Comparison of ENCODE assay signal across 3 cellular contexts in the genomic region with DNA sequence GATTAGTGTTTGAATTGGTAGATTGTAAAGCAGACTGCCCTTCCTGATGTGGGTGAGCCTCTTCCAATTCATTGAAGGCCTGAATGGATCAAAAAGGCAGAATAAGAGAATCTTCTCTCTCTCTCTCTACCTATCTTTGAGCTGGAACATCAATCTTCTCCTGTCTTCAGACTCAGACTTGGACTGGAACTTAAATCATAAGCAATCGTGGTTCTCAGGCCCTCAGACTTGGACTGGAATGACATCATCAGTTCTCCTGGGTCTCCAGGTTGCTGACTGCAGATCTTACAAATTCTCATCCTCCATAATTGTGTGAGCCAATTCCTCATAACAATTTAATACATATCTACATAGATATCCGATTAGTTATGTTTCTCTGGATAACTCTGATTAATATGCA.
TF ChIP-seq lines count a peak whose summit lies in the region.

No MANE protein-coding gene starts in this region.

TF ChIP-seq in HEK293, 187 proteins besides CTCF, POLR2A, EP300 and RAD21:
- TF ChIP-seq ZSCAN16 (tag by site-specific recombination; IDR thresholded peaks at IDR 0.05) (no peak), PATZ1 (tag by site-specific recombination; IDR thresholded peaks at IDR 0.05) (no peak), ATF2 (tag by site-specific recombination; IDR thresholded peaks at IDR 0.05; ENCODE audit: low read depth) (0 out of 2 replicates have a peak, but pooled peaks have one; percentile 29), ZNF416 (tag by site-specific recombination; IDR thresholded peaks at IDR 0.05) (no peak)

TF ChIP-seq in IMR-90, 13 proteins besides CTCF, POLR2A, EP300 and RAD21:
- TF ChIP-seq SMC3 (IDR thresholded peaks at IDR 0.05; ENCODE audit: low read depth, low read length) (no peak), CHD1 (IDR thresholded peaks at IDR 0.05; ENCODE audit: low read depth, low read length) (no peak), FOS (IDR thresholded peaks at IDR 0.05; ENCODE audit: low read depth, low read length) (no peak), MAZ (IDR thresholded peaks at IDR 0.05; ENCODE audit: borderline replicate concordance, low read depth, low read length) (no peak), CEBPB (IDR thresholded peaks at IDR 0.05; ENCODE audit: low read depth, low read length) (no peak), NFE2L2 (IDR thresholded peaks at IDR 0.05; ENCODE audit: low read depth, low read length) (no peak), USF2 (IDR thresholded peaks at IDR 0.05; ENCODE audit: low read depth, low read length) (no peak), MAFK (IDR thresholded peaks at IDR 0.05; ENCODE audit: low read depth, low read length) (no peak), MXI1 (IDR thresholded peaks at IDR 0.05; ENCODE audit: borderline replicate concordance, low read depth, low read length) (no peak)
- TF ChIP-seq, protein P1, sequence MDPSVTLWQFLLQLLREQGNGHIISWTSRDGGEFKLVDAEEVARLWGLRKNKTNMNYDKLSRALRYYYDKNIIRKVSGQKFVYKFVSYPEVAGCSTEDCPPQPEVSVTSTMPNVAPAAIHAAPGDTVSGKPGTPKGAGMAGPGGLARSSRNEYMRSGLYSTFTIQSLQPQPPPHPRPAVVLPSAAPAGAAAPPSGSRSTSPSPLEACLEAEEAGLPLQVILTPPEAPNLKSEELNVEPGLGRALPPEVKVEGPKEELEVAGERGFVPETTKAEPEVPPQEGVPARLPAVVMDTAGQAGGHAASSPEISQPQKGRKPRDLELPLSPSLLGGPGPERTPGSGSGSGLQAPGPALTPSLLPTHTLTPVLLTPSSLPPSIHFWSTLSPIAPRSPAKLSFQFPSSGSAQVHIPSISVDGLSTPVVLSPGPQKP (IDR thresholded peaks at IDR 0.05; ENCODE audit: borderline replicate concordance, low read depth, low read length) = no peak

TF ChIP-seq in GM12878, 131 proteins besides CTCF, POLR2A, EP300 and RAD21:
- no peak for TF ChIP-seq IKZF2 (IDR thresholded peaks at IDR 0.05)
- no peak for TF ChIP-seq STAT1 (conservative IDR thresholded peaks at IDR 0.05)
- TF ChIP-seq POLR2AphosphoS5 (IDR thresholded peaks at IDR 0.05; ENCODE audit: low read length) = no peak
- TF ChIP-seq ATF7 (IDR thresholded peaks at IDR 0.05; ENCODE audit: low read depth) = peak; percentile 51; the same call in 1 of the 2 replicates
